ENCODE assay signal across 1 cellular context in the genomic region with DNA sequence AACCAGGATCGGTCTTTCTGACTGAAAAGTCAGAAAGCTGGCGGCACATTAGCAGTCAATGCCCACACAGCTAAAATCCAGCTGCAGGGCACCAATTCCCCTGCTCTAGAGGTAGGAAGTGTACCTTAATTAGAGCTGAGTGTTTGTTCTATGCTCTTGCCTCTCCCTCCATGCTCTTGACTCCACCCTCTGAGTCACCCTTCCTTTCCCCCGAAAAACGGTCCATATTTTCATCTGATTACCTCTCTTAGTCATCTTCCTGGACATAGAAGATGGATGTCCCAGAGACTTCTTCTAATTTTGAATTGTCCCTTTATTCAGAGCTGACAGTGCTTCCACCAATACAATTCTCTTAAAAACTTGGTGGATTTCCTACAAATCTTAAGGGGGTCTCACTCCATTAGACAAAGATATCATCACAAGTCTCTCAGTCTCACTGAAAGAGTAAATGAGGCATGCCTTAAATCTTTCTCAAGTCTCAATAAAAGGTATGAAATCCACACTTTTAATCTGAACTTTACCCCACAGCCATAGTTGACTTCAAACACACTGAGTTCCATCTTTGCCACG.
TF ChIP-seq lines count a peak whose summit lies in the region.

No MANE protein-coding gene starts in this region.

TF ChIP-seq in HepG2, 621 proteins besides CTCF, POLR2A, EP300 and RAD21 (continued from another document):
- TF ChIP-seq ZNF142 (CRISPR knock-in tag; IDR thresholded peaks at IDR 0.05) (no peak), UBTF (CRISPR knock-in tag; IDR thresholded peaks at IDR 0.05) (no peak), THRA (CRISPR knock-in tag; IDR thresholded peaks at IDR 0.05; ENCODE audit: borderline replicate concordance) (no peak), SRSF1 (optimal IDR thresholded peaks at IDR 0.05; ENCODE audit: low read depth, low read length) (no peak), JDP2 (CRISPR knock-in tag; IDR thresholded peaks at IDR 0.05; ENCODE audit: borderline replicate concordance) (no peak), ZEB1 (IDR thresholded peaks at IDR 0.05; ENCODE audit: insufficient replicate concordance, low read depth) (no peak), NCOA5 (CRISPR knock-in tag; IDR thresholded peaks at IDR 0.05) (no peak)
